ENCODE assay signal across 17 cellular contexts in genomic region chr17:68849673-68850260, GRCh38.
DNase-seq lines count a peak whose midpoint lies in the region; ATAC-seq, FAIRE-seq and TF ChIP-seq lines count a peak whose summit lies in the region.
"Had no signal": no experiment of that assay in that cellular context is flagged by ENCODE, and none has a peak within 500 bp of the region (broad histone marks: within the 10 kb centered on the region; RNA-seq: fewer than 3 reads in every experiment).

No MANE protein-coding gene starts in this region.

- CTCF ChIA-PET in K562 (lab: Yijun Ruan, JAX; ENCODE audit: low intra/inter-chr PET ratio) = no interaction called here
- CTCF ChIA-PET in activated CD8-positive, alpha-beta T cell treated with anti-CD3 and anti-CD28 coated beads, Interleukin-2, amount 10 ng/mL, durations not matched to agents 7 days and 5 days (lab: Charles Lee) = no interaction called here

- no peaks in the 10 kb centered on the region for H3K4me1 Mint-ChIP-seq in activated CD8-positive, alpha-beta T cell treated with anti-CD3 and anti-CD28 coated beads, Interleukin-2, amount 10 ng/mL, durations not matched to agents 7 days and 5 days (ENCODE audit: low read depth)
- H3K4me1 Mint-ChIP-seq: CD4-positive, alpha-beta memory T cell had no signal

- H3K9me3 Mint-ChIP-seq in activated CD8-positive, alpha-beta T cell treated with anti-CD3 and anti-CD28 coated beads, Interleukin-2, amount 10 ng/mL, durations not matched to agents 7 days and 5 days (ENCODE audit: insufficient read depth) = no peaks in the 10 kb centered on the region
- H3K9me3 Mint-ChIP-seq: activated T-cell treated with anti-CD3 and anti-CD28 coated beads, Interleukin-2, amount 50 U/mL, for 4 hours had no signal

- WGBS in K562 (ENCODE audit: insufficient coverage, low coverage, missing lambda C conversion rate) = 0% methylated on average over 4 of the region's 4 CpGs
- WGBS in sigmoid colon, 2 donors = 76 to 78% methylated on average over 4 of the region's 4 CpGs

- H3K4me2 ChIP-seq in K562 (ENCODE audit: insufficient read depth, low read length) = no peak overlapping the region

- DNase-seq in left ventricle myocardium inferior = no peak
- DNase-seq in left ventricle myocardium superior = no peak
- peak; percentile 94 for DNase-seq in NCI-H2171 treated with DMSO at 0.1 percent for 48 hours (lab: John Stamatoyannopoulos, UW)
- DNase-seq in K562 (ENCODE audit: extremely low read depth in 1 of 4, low spot score in 3 of 4) = no peak
- no peak for DNase-seq in uterus
- DNase-seq in sigmoid colon = no peak
- no peak for DNase-seq in activated CD8-positive, alpha-beta T cell treated with anti-CD3 and anti-CD28 coated beads, Interleukin-2, amount 10 ng/mL, durations not matched to agents 7 days and 5 days
- DNase-seq: activated CD4-positive, alpha-beta T cell treated with anti-CD3 and anti-CD28 coated beads, Interleukin-2, amount 50 U/mL, for 48 hours; activated T-cell treated with anti-CD3 and anti-CD28 coated beads, Interleukin-2, amount 50 U/mL, for 4 hours; CD4-positive, alpha-beta memory T cell; left colon; NCI-H2227 treated with DMSO at 0.1 percent for 48 hours; ovary; stimulated activated CD4-positive, alpha-beta T cell treated with anti-CD3 and anti-CD28 coated beads, Interleukin-2, amount 100 ng/mL, for 24 hours had no signal

- no peaks in the 10 kb centered on the region for H3K36me3 ChIP-seq in left ventricle myocardium inferior
- H3K36me3 ChIP-seq in K562 (ENCODE audit: control insufficient read depth, insufficient read depth, low read length) = no peaks in the 10 kb centered on the region
- H3K36me3 ChIP-seq in uterus = no peaks in the 10 kb centered on the region
- no peaks in the 10 kb centered on the region for H3K36me3 ChIP-seq in sigmoid colon
- H3K36me3 ChIP-seq: ovary had no signal

- no peaks in the 10 kb centered on the region for H4K20me1 ChIP-seq in K562 (replicated peaks; ENCODE audit: control insufficient read depth, insufficient read depth, low read length)

- no peaks in the 10 kb centered on the region for H3K27me3 Mint-ChIP-seq in activated CD8-positive, alpha-beta T cell treated with anti-CD3 and anti-CD28 coated beads, Interleukin-2, amount 10 ng/mL, durations not matched to agents 7 days and 5 days (ENCODE audit: low read depth)

- no peak for TF ChIP-seq CTCF in left ventricle myocardium inferior (IDR thresholded peaks at IDR 0.05; ENCODE audit: borderline replicate concordance)
- TF ChIP-seq CTCF in K562 (IDR thresholded peaks at IDR 0.05 in 2 of 3, conservative IDR thresholded peaks at IDR 0.05 in 1 of 3; ENCODE audit: insufficient read depth in 2 of 3, low read depth in 1 of 3, low read length in 3 of 3) = no peak
- TF ChIP-seq CTCF in uterus (IDR thresholded peaks at IDR 0.05) = no peak
- no peak for TF ChIP-seq CTCF in sigmoid colon (IDR thresholded peaks at IDR 0.05)

- no peak for TF ChIP-seq RAD21 in K562 (CRISPR knock-in tag; conservative IDR thresholded peaks at IDR 0.05 in 1 of 2, IDR thresholded peaks at IDR 0.05 in 1 of 2)

- TF ChIP-seq POLR2A in K562 (conservative IDR thresholded peaks at IDR 0.05) (no peak), uterus (IDR thresholded peaks at IDR 0.05) (no peak), sigmoid colon (IDR thresholded peaks at IDR 0.05) (no peak)

- FAIRE-seq in K562 (lab: Jason Lieb, UNC) = no peak
- FAIRE-seq: GM12892 had no signal

- no peaks in the 10 kb centered on the region for H3K79me2 ChIP-seq in K562 (ENCODE audit: control insufficient read depth, insufficient read depth, low read length)

- no peak for ATAC-seq in left ventricle myocardium superior
- ATAC-seq in K562 = no peak
- no peak for ATAC-seq in HG02588 (IDR thresholded peaks at IDR 0.05; ENCODE audit: unreplicated experiment)
- no peak for ATAC-seq in activated CD8-positive, alpha-beta T cell treated with anti-CD3 and anti-CD28 coated beads, Interleukin-2, amount 10 ng/mL, durations not matched to agents 7 days and 5 days
- ATAC-seq: activated T-cell treated with anti-CD3 and anti-CD28 coated beads, Interleukin-2, amount 50 U/mL, for 4 hours; left colon had no signal

- no peak for TF ChIP-seq EP300 in K562 (IDR thresholded peaks at IDR 0.05; ENCODE audit: low read length)
- TF ChIP-seq EP300 in sigmoid colon (IDR thresholded peaks at IDR 0.05) = no peak

- H3K27ac ChIP-seq in left ventricle myocardium inferior (replicated peaks) (peak overlapping the region; percentile 53), K562 (ENCODE audit: extremely low read depth, low read depth, low read length) (no peak overlapping the region), uterus (peak overlapping the region; percentile 51 to 58), sigmoid colon (no peak overlapping the region)

- BruUV-seq in K562 (replicated peaks; lab: Mats Ljungman, UMichigan) = no TSS peak

- H3K36me3 Mint-ChIP-seq in activated CD8-positive, alpha-beta T cell treated with anti-CD3 and anti-CD28 coated beads, Interleukin-2, amount 10 ng/mL, durations not matched to agents 7 days and 5 days (ENCODE audit: low read depth) = no peaks in the 10 kb centered on the region
- H3K36me3 Mint-ChIP-seq: activated naive CD8-positive, alpha-beta T cell; CD4-positive, alpha-beta memory T cell had no signal

- in situ Hi-C loops in K562 (cut with MboI) = no loop called here

- no peak overlapping the region for H3K4me3 Mint-ChIP-seq in activated CD8-positive, alpha-beta T cell treated with anti-CD3 and anti-CD28 coated beads, Interleukin-2, amount 10 ng/mL, durations not matched to agents 7 days and 5 days
- H3K4me3 Mint-ChIP-seq: activated naive CD8-positive, alpha-beta T cell; activated T-cell treated with anti-CD3 and anti-CD28 coated beads, Interleukin-2, amount 50 U/mL, for 4 hours; CD4-positive, alpha-beta memory T cell had no signal

- H2AFZ ChIP-seq in K562 (ENCODE audit: low read depth, low read length) = no peak overlapping the region

- H3K27ac Mint-ChIP-seq in activated CD8-positive, alpha-beta T cell treated with anti-CD3 and anti-CD28 coated beads, Interleukin-2, amount 10 ng/mL, durations not matched to agents 7 days and 5 days = no peak overlapping the region
- H3K27ac Mint-ChIP-seq: activated naive CD8-positive, alpha-beta T cell; CD4-positive, alpha-beta memory T cell had no signal

- H3K9ac ChIP-seq in K562 (ENCODE audit: insufficient read depth in 1 of 2, low read depth in 2 of 2, low read length in 2 of 2) = no peak overlapping the region

- H3K9me1 ChIP-seq in K562 (ENCODE audit: control insufficient read depth, insufficient read depth, low read length) = no peaks in the 10 kb centered on the region

- intact Hi-C loops in left ventricle myocardium inferior (cut with micrococcal nuclease) = no loop called here
- intact Hi-C loops in left ventricle myocardium superior (cut with micrococcal nuclease) = no loop called here
- intact Hi-C loops in K562 (cut with micrococcal nuclease) = no loop called here
- intact Hi-C loops in uterus (cut with DNase I; ENCODE audit: low total_unique reads) = no loop called here
- intact Hi-C loops in sigmoid colon (cut with DNase I) = no loop called here

- H3K4me3 ChIP-seq in left ventricle myocardium inferior (no peak overlapping the region), K562 (no peak overlapping the region), uterus (no peak overlapping the region), sigmoid colon (no peak overlapping the region)
- H3K4me3 ChIP-seq: ovary had no signal

- POLR2A ChIA-PET in K562 (lab: Yijun Ruan, JAX) = no interaction called here
- POLR2A ChIA-PET in activated CD8-positive, alpha-beta T cell treated with anti-CD3 and anti-CD28 coated beads, Interleukin-2, amount 10 ng/mL, durations not matched to agents 7 days and 5 days (lab: Charles Lee) = no interaction called here

- peaks cover 19% of the 10 kb centered on the region for H3K9me3 ChIP-seq in left ventricle myocardium inferior (replicated peaks)
- H3K9me3 ChIP-seq in K562 (replicated peaks; ENCODE audit: control insufficient read depth, insufficient read depth, low read depth, low read length) = no peaks in the 10 kb centered on the region
- H3K9me3 ChIP-seq in uterus = no peaks in the 10 kb centered on the region
- H3K9me3 ChIP-seq in sigmoid colon = no peaks in the 10 kb centered on the region
- H3K9me3 ChIP-seq: ovary had no signal

- H3K27me3 ChIP-seq in left ventricle myocardium inferior (ENCODE audit: low read depth) (no peaks in the 10 kb centered on the region), K562 (ENCODE audit: control insufficient read depth in 2 of 2, insufficient read depth in 2 of 2, low read length in 2 of 2) (no peaks in the 10 kb centered on the region), uterus (no peaks in the 10 kb centered on the region), sigmoid colon (no peaks in the 10 kb centered on the region)
- H3K27me3 ChIP-seq: ovary had no signal

- H3K4me1 ChIP-seq in left ventricle myocardium inferior (peaks cover 19% of the 10 kb centered on the region), K562 (replicated peaks in 1 of 2; ENCODE audit: control insufficient read depth in 2 of 2, insufficient read depth in 2 of 2, low read length in 2 of 2) (no peaks in the 10 kb centered on the region), uterus (no peaks in the 10 kb centered on the region), sigmoid colon (no peaks in the 10 kb centered on the region)

TF ChIP-seq in K562, 482 proteins besides CTCF, POLR2A, EP300 and RAD21:
- TF ChIP-seq ZC3H11A (IDR thresholded peaks at IDR 0.05; ENCODE audit: low read depth, low read length) (no peak), NFIC (IDR thresholded peaks at IDR 0.05) (peak; percentile 90), SUPT5H (IDR thresholded peaks at IDR 0.05) (no peak), NFIX (CRISPR knock-in tag; IDR thresholded peaks at IDR 0.05; ENCODE audit: low read depth) (peak; percentile 36; the same call in 1 of the 2 replicates), ILK (tag; IDR thresholded peaks at IDR 0.05; ENCODE audit: borderline replicate concordance, low read depth) (no peak)
TF ChIP-seq in K562: peak in this region for 2.

Comparison
In these comparisons a context has a peak if more than half of its experiments do, and no peak if none do; other contexts are left out.
1. H3K27ac ChIP-seq: peak in left ventricle myocardium inferior (single experiment) and uterus (2 of 2); none in K562 (single experiment) and sigmoid colon (0 of 4).